ENCODE assay signal across 1 cellular context in genomic region chr13:46526763-46527162, GRCh38.
TF ChIP-seq lines count a peak whose summit lies in the region.

No MANE protein-coding gene starts in this region.

TF ChIP-seq in A549, 52 proteins besides CTCF, POLR2A, EP300 and RAD21 (continued from another document):
- TF ChIP-seq HMGXB4 (CRISPR knock-in tag; IDR thresholded peaks at IDR 0.05; ENCODE audit: borderline replicate concordance) (no peak), HDAC2 (IDR thresholded peaks at IDR 0.05) (no peak), ZC3H11A (IDR thresholded peaks at IDR 0.05) (no peak), CHD4 (IDR thresholded peaks at IDR 0.05; ENCODE audit: borderline replicate concordance) (no peak), KDM5A (IDR thresholded peaks at IDR 0.05) (no peak), EHMT2 (IDR thresholded peaks at IDR 0.05; ENCODE audit: low read depth) (no peak), ZFP36 (IDR thresholded peaks at IDR 0.05; ENCODE audit: borderline replicate concordance, partially characterized antibody) (no peak), CBX8 (IDR thresholded peaks at IDR 0.05) (no peak)
